In genomic region chr21:42758721-42759593, GRCh38 we compare ENCODE assay signal across 20 cellular contexts.
A peak's percentile ranks its signal among the peaks of the same experiment; 100 is the strongest.
DNase-seq lines count a peak whose midpoint lies in the region; ATAC-seq and TF ChIP-seq lines count a peak whose summit lies in the region.
"Had no signal": no experiment of that assay in that cellular context is flagged by ENCODE, and none has a peak within 500 bp of the region (broad histone marks: within the 10 kb centered on the region; RNA-seq: fewer than 3 reads in every experiment).

No MANE protein-coding gene starts in this region.

- peaks cover 57% of the 10 kb centered on the region for H3K4me1 Mint-ChIP-seq in glutamatergic neuron (ENCODE audit: low read depth, unreplicated experiment)
- H3K4me1 Mint-ChIP-seq: B cell had no signal

- H3K4me1 ChIP-seq in mucosa of descending colon (ENCODE audit: low read depth): no peaks in the 10 kb centered on the region

- H3K4me3 ChIP-seq in mucosa of descending colon: no peak overlapping the region

- peaks cover 4% of the 10 kb centered on the region for H3K36me3 Mint-ChIP-seq in glutamatergic neuron (ENCODE audit: unreplicated experiment)

- peak overlapping the region; percentile 87 for H3K27ac Mint-ChIP-seq in glutamatergic neuron (ENCODE audit: unreplicated experiment)
- H3K27ac Mint-ChIP-seq: B cell; CD4-positive, alpha-beta T cell had no signal

- no peaks in the 10 kb centered on the region for H3K9me3 ChIP-seq in mucosa of descending colon
- H3K9me3 ChIP-seq: Caco-2 had no signal

- H3K4me3 Mint-ChIP-seq in glutamatergic neuron (ENCODE audit: unreplicated experiment): peak overlapping the region; percentile 68
- H3K4me3 Mint-ChIP-seq: B cell; CD4-positive, alpha-beta T cell; H9 had no signal

- intact Hi-C loops in Right ventricle myocardium inferior (cut with DNase I): no loop called here
- intact Hi-C loops in left ventricle myocardium superior (cut with micrococcal nuclease): no loop called here
- intact Hi-C loops in mucosa of descending colon (cut with DNase I, micrococcal nuclease): no loop called here

- H3K27ac ChIP-seq in VCaP: peak overlapping the region; percentile 22; the same call in 1 of the 2 replicates

- peaks cover 36% of the 10 kb centered on the region for H3K9me3 Mint-ChIP-seq in glutamatergic neuron (ENCODE audit: unreplicated experiment)
- H3K9me3 Mint-ChIP-seq: CD4-positive, alpha-beta T cell; H9 had no signal

- ATAC-seq in Right ventricle myocardium inferior (no peak), left ventricle myocardium superior (no peak), mucosa of descending colon (no peak)

- peaks cover 2% of the 10 kb centered on the region for H3K36me3 ChIP-seq in mucosa of descending colon (ENCODE audit: low read depth)

- DNase-seq in Right ventricle myocardium inferior (ENCODE audit: missing footprints): peak; percentile 21
- no peak for DNase-seq in left ventricle myocardium superior
- no peak for DNase-seq in glutamatergic neuron
- peak; percentile 23 for DNase-seq in retina
- DNase-seq in mucosa of descending colon: no peak
- DNase-seq in NCI-H187 treated with DMSO at 0.1 percent for 48 hours (lab: John Stamatoyannopoulos, UW): no peak
- DNase-seq in stimulated activated CD4-positive, alpha-beta T cell treated with anti-CD3 and anti-CD28 coated beads, Interleukin-12 subunit alpha, Interleukin-12 subunit beta, amount 100 ng/mL, for 4 hours: no peak
- DNase-seq: 8988T; Caco-2; CD4-positive, alpha-beta T cell; GDM1; H9; KG1; NCI-H1105 treated with DMSO at 0.1 percent for 48 hours; NCI-H1694; NCI-H510A; NCI-H748 treated with DMSO at 0.1 percent for 48 hours; SHP77 treated with DMSO at 0.1 percent for 48 hours had no signal

- H3K27me3 Mint-ChIP-seq in glutamatergic neuron (ENCODE audit: unreplicated experiment): peaks cover 31% of the 10 kb centered on the region
- H3K27me3 Mint-ChIP-seq: B cell; CD4-positive, alpha-beta T cell had no signal

- TF ChIP-seq CTCF in VCaP (conservative IDR thresholded peaks at IDR 0.05): no peak
- TF ChIP-seq CTCF in glutamatergic neuron (IDR thresholded peaks at IDR 0.05; ENCODE audit: partially characterized antibody, unreplicated experiment): no peak
- TF ChIP-seq CTCF in mucosa of descending colon (IDR thresholded peaks at IDR 0.05): no peak

Comparison
In these comparisons a context has a peak if more than half of its experiments do, and no peak if none do; other contexts are left out.
1. DNase-seq: peak in Right ventricle myocardium inferior (single experiment) and retina (single experiment); none in left ventricle myocardium superior (single experiment), glutamatergic neuron (single experiment), mucosa of descending colon (0 of 3), NCI-H187 treated with DMSO at 0.1 percent for 48 hours (single experiment) and stimulated activated CD4-positive, alpha-beta T cell treated with anti-CD3 and anti-CD28 coated beads, Interleukin-12 subunit alpha, Interleukin-12 subunit beta, amount 100 ng/mL, for 4 hours (single experiment).